In the genomic region with DNA sequence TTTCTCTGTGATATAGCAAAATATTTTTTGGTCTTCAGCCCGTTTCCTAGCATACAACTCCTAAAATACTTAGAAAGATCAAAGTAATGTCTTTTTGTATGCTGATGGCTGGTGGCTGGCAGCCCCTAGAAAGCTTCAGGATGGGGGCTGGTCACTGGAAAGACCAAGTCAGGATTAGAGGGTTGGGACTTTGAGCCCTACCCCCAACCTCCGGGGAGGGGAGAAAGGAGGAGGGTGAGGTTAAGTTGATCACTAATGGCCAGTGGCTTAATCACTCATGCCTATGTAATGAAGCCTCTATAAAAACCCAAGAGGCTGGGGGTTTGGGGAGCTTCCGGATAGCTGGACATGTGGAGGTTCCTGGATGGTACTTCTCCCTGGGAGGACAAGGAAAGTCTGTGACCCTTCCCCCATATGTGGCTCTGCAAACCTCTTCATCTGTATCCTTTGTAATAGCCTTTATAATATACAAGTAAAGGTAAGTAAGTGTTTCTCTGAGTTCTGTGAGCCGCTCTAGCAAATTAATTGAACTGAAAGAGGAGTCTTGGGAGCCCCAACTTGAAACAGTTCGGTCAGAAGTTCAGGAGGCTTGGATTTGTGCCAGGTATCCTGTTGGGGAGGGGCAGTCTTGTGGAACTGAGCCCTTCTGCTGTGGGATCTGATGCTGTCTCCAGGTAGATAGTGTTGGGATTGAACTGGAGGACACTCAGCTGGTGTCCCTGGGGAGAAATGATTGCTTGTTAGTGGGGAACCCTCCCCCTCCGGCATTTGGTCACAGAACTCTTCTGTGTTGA, we compare ENCODE assay signal across 2 cellular contexts.
TF ChIP-seq lines count a peak whose summit lies in the region.

No MANE protein-coding gene starts in this region.

TF ChIP-seq in HepG2, 621 proteins besides CTCF, POLR2A, EP300 and RAD21 (continues in another document):
- TF ChIP-seq, protein P1, sequence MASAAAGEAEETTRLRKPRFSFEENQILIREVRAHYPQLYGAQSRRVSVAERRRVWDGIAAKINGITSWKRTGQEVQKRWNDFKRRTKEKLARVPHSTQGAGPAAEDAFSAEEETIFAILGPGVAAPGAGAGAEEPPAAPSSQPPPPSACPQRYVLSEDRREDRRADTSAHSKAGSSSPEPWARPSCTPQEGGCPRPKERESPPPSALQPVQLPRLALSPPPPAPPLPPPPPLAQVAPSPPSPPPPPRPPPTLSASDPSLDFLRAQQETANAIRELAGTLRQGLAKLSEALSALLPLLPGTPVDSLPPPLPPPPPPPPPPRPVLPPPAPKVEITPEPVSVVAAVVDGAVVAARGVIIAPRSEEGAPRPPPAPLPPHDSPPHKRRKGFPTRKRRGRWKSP (CRISPR knock-in tag; IDR thresholded peaks at IDR 0.05): no peak
- TF ChIP-seq ZSCAN20 (CRISPR knock-in tag; IDR thresholded peaks at IDR 0.05; ENCODE audit: borderline replicate concordance): no peak
- peak; percentile 51; the same call in 1 of the 2 replicates for TF ChIP-seq PHF21A (CRISPR knock-in tag; IDR thresholded peaks at IDR 0.05)
- peak; percentile 47; the same call in 1 of the 2 replicates for TF ChIP-seq ZBTB7B (CRISPR knock-in tag; IDR thresholded peaks at IDR 0.05)
- no peak for TF ChIP-seq ZNF552 (CRISPR knock-in tag; IDR thresholded peaks at IDR 0.05; ENCODE audit: borderline replicate concordance)
- TF ChIP-seq, protein P2, sequence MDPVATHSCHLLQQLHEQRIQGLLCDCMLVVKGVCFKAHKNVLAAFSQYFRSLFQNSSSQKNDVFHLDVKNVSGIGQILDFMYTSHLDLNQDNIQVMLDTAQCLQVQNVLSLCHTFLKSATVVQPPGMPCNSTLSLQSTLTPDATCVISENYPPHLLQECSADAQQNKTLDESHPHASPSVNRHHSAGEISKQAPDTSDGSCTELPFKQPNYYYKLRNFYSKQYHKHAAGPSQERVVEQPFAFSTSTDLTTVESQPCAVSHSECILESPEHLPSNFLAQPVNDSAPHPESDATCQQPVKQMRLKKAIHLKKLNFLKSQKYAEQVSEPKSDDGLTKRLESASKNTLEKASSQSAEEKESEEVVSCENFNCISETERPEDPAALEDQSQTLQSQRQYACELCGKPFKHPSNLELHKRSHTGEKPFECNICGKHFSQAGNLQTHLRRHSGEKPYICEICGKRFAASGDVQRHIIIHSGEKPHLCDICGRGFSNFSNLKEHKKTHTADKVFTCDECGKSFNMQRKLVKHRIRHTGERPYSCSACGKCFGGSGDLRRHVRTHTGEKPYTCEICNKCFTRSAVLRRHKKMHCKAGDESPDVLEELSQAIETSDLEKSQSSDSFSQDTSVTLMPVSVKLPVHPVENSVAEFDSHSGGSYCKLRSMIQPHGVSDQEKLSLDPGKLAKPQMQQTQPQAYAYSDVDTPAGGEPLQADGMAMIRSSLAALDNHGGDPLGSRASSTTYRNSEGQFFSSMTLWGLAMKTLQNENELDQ (CRISPR knock-in tag; IDR thresholded peaks at IDR 0.05; ENCODE audit: borderline replicate concordance): no peak
- peak; percentile 20 for TF ChIP-seq XRCC5 (optimal IDR thresholded peaks at IDR 0.05; ENCODE audit: low read length)
- peak; percentile 23 for TF ChIP-seq MED8 (CRISPR knock-in tag; IDR thresholded peaks at IDR 0.05; ENCODE audit: insufficient replicate concordance)
- TF ChIP-seq ZFP1 (CRISPR knock-in tag; IDR thresholded peaks at IDR 0.05): no peak
- 0 out of 2 replicates have a peak, but pooled peaks have one; percentile 34 for TF ChIP-seq ZNF20 (CRISPR knock-in tag; IDR thresholded peaks at IDR 0.05)
- 0 out of 2 replicates have a peak, but pooled peaks have one; percentile 27 for TF ChIP-seq POGZ (CRISPR knock-in tag; IDR thresholded peaks at IDR 0.05)
- peak; percentile 10; the same call in 1 of the 2 replicates for TF ChIP-seq RXRB (CRISPR knock-in tag; IDR thresholded peaks at IDR 0.05; ENCODE audit: borderline replicate concordance)
- no peak for TF ChIP-seq MTA3 (CRISPR knock-in tag; IDR thresholded peaks at IDR 0.05)
- TF ChIP-seq, protein P3, sequence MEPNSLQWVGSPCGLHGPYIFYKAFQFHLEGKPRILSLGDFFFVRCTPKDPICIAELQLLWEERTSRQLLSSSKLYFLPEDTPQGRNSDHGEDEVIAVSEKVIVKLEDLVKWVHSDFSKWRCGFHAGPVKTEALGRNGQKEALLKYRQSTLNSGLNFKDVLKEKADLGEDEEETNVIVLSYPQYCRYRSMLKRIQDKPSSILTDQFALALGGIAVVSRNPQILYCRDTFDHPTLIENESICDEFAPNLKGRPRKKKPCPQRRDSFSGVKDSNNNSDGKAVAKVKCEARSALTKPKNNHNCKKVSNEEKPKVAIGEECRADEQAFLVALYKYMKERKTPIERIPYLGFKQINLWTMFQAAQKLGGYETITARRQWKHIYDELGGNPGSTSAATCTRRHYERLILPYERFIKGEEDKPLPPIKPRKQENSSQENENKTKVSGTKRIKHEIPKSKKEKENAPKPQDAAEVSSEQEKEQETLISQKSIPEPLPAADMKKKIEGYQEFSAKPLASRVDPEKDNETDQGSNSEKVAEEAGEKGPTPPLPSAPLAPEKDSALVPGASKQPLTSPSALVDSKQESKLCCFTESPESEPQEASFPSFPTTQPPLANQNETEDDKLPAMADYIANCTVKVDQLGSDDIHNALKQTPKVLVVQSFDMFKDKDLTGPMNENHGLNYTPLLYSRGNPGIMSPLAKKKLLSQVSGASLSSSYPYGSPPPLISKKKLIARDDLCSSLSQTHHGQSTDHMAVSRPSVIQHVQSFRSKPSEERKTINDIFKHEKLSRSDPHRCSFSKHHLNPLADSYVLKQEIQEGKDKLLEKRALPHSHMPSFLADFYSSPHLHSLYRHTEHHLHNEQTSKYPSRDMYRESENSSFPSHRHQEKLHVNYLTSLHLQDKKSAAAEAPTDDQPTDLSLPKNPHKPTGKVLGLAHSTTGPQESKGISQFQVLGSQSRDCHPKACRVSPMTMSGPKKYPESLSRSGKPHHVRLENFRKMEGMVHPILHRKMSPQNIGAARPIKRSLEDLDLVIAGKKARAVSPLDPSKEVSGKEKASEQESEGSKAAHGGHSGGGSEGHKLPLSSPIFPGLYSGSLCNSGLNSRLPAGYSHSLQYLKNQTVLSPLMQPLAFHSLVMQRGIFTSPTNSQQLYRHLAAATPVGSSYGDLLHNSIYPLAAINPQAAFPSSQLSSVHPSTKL (CRISPR knock-in tag; IDR thresholded peaks at IDR 0.05): 0 out of 2 replicates have a peak, but pooled peaks have one; percentile 7
- TF ChIP-seq RARA (CRISPR knock-in tag; IDR thresholded peaks at IDR 0.05): peak; percentile 42; the same call in 1 of the 2 replicates
- TF ChIP-seq, protein P4, sequence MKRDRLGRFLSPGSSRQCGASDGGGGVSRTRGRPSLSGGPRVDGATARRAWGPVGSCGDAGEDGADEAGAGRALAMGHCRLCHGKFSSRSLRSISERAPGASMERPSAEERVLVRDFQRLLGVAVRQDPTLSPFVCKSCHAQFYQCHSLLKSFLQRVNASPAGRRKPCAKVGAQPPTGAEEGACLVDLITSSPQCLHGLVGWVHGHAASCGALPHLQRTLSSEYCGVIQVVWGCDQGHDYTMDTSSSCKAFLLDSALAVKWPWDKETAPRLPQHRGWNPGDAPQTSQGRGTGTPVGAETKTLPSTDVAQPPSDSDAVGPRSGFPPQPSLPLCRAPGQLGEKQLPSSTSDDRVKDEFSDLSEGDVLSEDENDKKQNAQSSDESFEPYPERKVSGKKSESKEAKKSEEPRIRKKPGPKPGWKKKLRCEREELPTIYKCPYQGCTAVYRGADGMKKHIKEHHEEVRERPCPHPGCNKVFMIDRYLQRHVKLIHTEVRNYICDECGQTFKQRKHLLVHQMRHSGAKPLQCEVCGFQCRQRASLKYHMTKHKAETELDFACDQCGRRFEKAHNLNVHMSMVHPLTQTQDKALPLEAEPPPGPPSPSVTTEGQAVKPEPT (CRISPR knock-in tag; IDR thresholded peaks at IDR 0.05; ENCODE audit: low read depth): no peak
- no peak for TF ChIP-seq EZH2 (conservative IDR thresholded peaks at IDR 0.05; ENCODE audit: low read depth, low read length)

TF ChIP-seq in HEK293T, 16 proteins besides CTCF, POLR2A, EP300 and RAD21:
- TF ChIP-seq, protein P5, sequence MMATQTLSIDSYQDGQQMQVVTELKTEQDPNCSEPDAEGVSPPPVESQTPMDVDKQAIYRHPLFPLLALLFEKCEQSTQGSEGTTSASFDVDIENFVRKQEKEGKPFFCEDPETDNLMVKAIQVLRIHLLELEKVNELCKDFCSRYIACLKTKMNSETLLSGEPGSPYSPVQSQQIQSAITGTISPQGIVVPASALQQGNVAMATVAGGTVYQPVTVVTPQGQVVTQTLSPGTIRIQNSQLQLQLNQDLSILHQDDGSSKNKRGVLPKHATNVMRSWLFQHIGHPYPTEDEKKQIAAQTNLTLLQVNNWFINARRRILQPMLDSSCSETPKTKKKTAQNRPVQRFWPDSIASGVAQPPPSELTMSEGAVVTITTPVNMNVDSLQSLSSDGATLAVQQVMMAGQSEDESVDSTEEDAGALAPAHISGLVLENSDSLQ (IDR thresholded peaks at IDR 0.05): no peak
- TF ChIP-seq ARNT (IDR thresholded peaks at IDR 0.05) (no peak), FOXA1 (IDR thresholded peaks at IDR 0.05) (no peak), SP1 (IDR thresholded peaks at IDR 0.05) (no peak), ELF4 (IDR thresholded peaks at IDR 0.05) (no peak), SUZ12 (IDR thresholded peaks at IDR 0.05) (no peak), TARDBP (IDR thresholded peaks at IDR 0.05) (no peak)
TF ChIP-seq in HEK293T: peak in this region for 0.
